Comparison of ENCODE assay signal across 19 cellular contexts in the genomic region with DNA sequence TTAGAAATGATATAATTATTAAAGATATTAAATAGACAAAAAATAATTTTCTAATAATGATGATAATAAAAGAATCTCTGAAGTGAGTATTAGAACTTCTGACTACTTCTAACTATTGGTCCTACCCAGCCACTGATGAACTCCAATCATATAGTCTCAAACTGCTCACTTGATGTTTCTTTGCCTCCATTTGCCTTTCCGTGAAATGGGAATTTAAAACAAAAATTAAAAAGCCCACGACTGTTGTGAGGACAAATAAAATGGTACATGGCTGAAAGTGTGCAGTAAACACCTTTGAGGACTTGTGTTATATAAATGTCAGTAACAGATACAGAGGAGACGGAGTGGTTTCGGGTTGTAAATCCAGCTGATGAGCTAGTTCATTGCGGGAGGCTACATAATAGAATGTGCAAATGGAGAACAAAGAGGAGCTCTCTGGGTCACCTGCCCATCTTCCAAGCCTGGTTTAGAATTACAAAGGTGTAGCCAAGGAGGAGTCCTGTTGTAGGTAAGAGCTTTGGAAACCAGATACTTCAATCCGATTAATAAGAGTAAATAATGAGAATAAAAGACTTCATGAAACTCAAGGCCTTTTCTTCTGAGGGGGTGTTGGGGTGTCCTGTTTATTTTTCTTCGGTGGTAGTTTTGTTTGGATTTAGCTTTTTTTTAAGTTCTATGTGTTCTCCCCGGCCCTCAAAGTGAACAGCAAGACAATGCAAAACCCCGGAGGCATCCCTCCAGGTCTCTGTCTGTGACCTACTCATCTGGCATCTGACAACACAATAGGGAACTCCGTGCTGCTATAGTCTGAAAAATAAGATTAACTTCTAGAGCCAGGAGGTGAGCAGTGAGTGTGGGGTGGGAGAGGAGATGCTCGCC. TPM values are rescaled to one million over a fixed set of nuclear protein-coding genes. Genes with fewer than 3 reads are reported as not detected.
DNase-seq lines count a peak whose midpoint lies in the region; ATAC-seq and TF ChIP-seq lines count a peak whose summit lies in the region.
"Had no signal": no experiment of that assay in that cellular context is flagged by ENCODE, and none has a peak within 500 bp of the region (broad histone marks: within the 10 kb centered on the region; RNA-seq: fewer than 3 reads in every experiment).

No MANE protein-coding gene starts in this region.

- POLR2A ChIA-PET in activated CD8-positive, alpha-beta T cell treated with anti-CD3 and anti-CD28 coated beads for 36 hours (lab: Charles Lee), result no interaction called here

- 51 to 61% methylated on average over 5 to 10 of the region's 11 CpGs for WGBS in endodermal cell (ENCODE audit: insufficient coverage in 1 of 2, insufficient read length in 1 of 2), 2 experiments
- 66 to 79% (median 77%) methylated on average over 11 of the region's 11 CpGs for WGBS in spleen, 5 donors

- no peaks in the 10 kb centered on the region for H3K4me1 ChIP-seq in endodermal cell (ENCODE audit: control insufficient read depth, insufficient read depth, low read length)
- H3K4me1 ChIP-seq in spleen, result peaks cover 6 to 43% (median 19%) of the 10 kb centered on the region in 6 donors
- H3K4me1 ChIP-seq: HAP-1 had no signal

- H3K4me1 Mint-ChIP-seq in endodermal cell, result peaks cover 16% of the 10 kb centered on the region
- no peaks in the 10 kb centered on the region for H3K4me1 Mint-ChIP-seq in activated CD8-positive, alpha-beta T cell treated with anti-CD3 and anti-CD28 coated beads for 36 hours (ENCODE audit: low read depth)

- no peak overlapping the region for H3K9ac ChIP-seq in endodermal cell (ENCODE audit: extremely low read depth, low read length, poor library complexity, severe bottlenecking)

- no peak for TF ChIP-seq CTCF in endodermal cell (conservative IDR thresholded peaks at IDR 0.05)
- no peak for TF ChIP-seq CTCF in spleen (IDR thresholded peaks at IDR 0.05 in 8 of 11, conservative IDR thresholded peaks at IDR 0.05 in 3 of 11)
- no peak for TF ChIP-seq CTCF in activated CD8-positive, alpha-beta T cell treated with anti-CD3 and anti-CD28 coated beads for 36 hours (IDR thresholded peaks at IDR 0.05)

- peaks cover 17% of the 10 kb centered on the region for H3K27me3 Mint-ChIP-seq in endodermal cell (ENCODE audit: insufficient read depth)
- peaks cover 18% of the 10 kb centered on the region for H3K27me3 Mint-ChIP-seq in activated CD8-positive, alpha-beta T cell treated with anti-CD3 and anti-CD28 coated beads for 36 hours

- no peak for ATAC-seq in GM19455 (IDR thresholded peaks at IDR 0.05; ENCODE audit: unreplicated experiment)
- ATAC-seq in activated CD8-positive, alpha-beta T cell treated with anti-CD3 and anti-CD28 coated beads for 36 hours, result no peak
- ATAC-seq: left ventricle myocardium superior had no signal

- H3K27ac ChIP-seq in endodermal cell (ENCODE audit: low read depth, low read length) (no peak overlapping the region), spleen (peak overlapping the region in 5 of 8 donors; percentile 27 to 78 (median 44))
- H3K27ac ChIP-seq: 22Rv1, esophagus muscularis mucosa, stomach had no signal

- H3K27ac Mint-ChIP-seq in endodermal cell, result peak overlapping the region; percentile 74
- H3K27ac Mint-ChIP-seq in activated CD8-positive, alpha-beta T cell treated with anti-CD3 and anti-CD28 coated beads for 36 hours, result no peak overlapping the region
- H3K27ac Mint-ChIP-seq: activated T-helper 1 cell treated with anti-CD3 and anti-CD28 coated beads, Interleukin-12 subunit alpha, Interleukin-12 subunit beta, Interleukin-2, Interleukin-4 antibody, amounts not matched to agents 30 ng/mL and 10 ng/mL and 1 ng/mL, durations not matched to agents 14 hours and 24 hours and 36 hours; CD4-positive, alpha-beta T cell had no signal

- H3K36me3 Mint-ChIP-seq in endodermal cell (ENCODE audit: low read depth), result no peaks in the 10 kb centered on the region
- no peaks in the 10 kb centered on the region for H3K36me3 Mint-ChIP-seq in activated CD8-positive, alpha-beta T cell treated with anti-CD3 and anti-CD28 coated beads for 36 hours (ENCODE audit: low read depth)

- CTCF ChIA-PET in activated CD8-positive, alpha-beta T cell treated with anti-CD3 and anti-CD28 coated beads for 36 hours (lab: Charles Lee), result interaction anchor here (0.7 to 3.0 kb wide), 5 partner anchors 10 to 26 kb away, joined by 3 to 16 read pairs (median 3); no protein-coding TSS in a partner anchor

- H3K4me3 Mint-ChIP-seq in endodermal cell, result no peak overlapping the region
- H3K4me3 Mint-ChIP-seq in activated CD8-positive, alpha-beta T cell treated with anti-CD3 and anti-CD28 coated beads for 36 hours, result no peak overlapping the region
- H3K4me3 Mint-ChIP-seq: activated T-helper 1 cell treated with anti-CD3 and anti-CD28 coated beads, Interleukin-12 subunit alpha, Interleukin-12 subunit beta, Interleukin-2, Interleukin-4 antibody, amounts not matched to agents 30 ng/mL and 10 ng/mL and 1 ng/mL, durations not matched to agents 14 hours and 24 hours and 36 hours; CD4-positive, alpha-beta T cell had no signal

- H3K36me3 ChIP-seq in endodermal cell (ENCODE audit: control insufficient read depth, insufficient read depth, low read length) (no peaks in the 10 kb centered on the region), spleen (no peaks in the 10 kb centered on the region)
- H3K36me3 ChIP-seq: esophagus muscularis mucosa, HAP-1, stomach had no signal

- no peak overlapping the region for H3K4me3 ChIP-seq in endodermal cell (ENCODE audit: low read length)
- H3K4me3 ChIP-seq in spleen, result no peak overlapping the region
- H3K4me3 ChIP-seq: coronary artery, esophagus muscularis mucosa, HAP-1, stomach had no signal

- intact Hi-C loops in spleen (cut with DNase I; ENCODE audit: low total_unique reads), result no loop called here
- intact Hi-C loops in activated CD8-positive, alpha-beta T cell treated with anti-CD3 and anti-CD28 coated beads for 36 hours (cut with micrococcal nuclease), result no loop called here

- TF ChIP-seq POLR2A in spleen (IDR thresholded peaks at IDR 0.05), result no peak

- H3K27me3 ChIP-seq in endodermal cell (ENCODE audit: control insufficient read depth, insufficient read depth, low read length, poor library complexity, severe bottlenecking), result peaks cover 26% of the 10 kb centered on the region
- peaks cover 0 to 29% (median 14%) of the 10 kb centered on the region in 7 donors for H3K27me3 ChIP-seq in spleen (replicated peaks in 1 of 7)

- H3K9me3 ChIP-seq in endodermal cell (ENCODE audit: control insufficient read depth, low read length) (no peaks in the 10 kb centered on the region), spleen (no peaks in the 10 kb centered on the region)
- H3K9me3 ChIP-seq: esophagus muscularis mucosa, HAP-1, stomach had no signal

- no peaks in the 10 kb centered on the region for H3K9me3 Mint-ChIP-seq in endodermal cell
- H3K9me3 Mint-ChIP-seq in activated CD8-positive, alpha-beta T cell treated with anti-CD3 and anti-CD28 coated beads for 36 hours, result no peaks in the 10 kb centered on the region
- H3K9me3 Mint-ChIP-seq: activated T-helper 1 cell treated with anti-CD3 and anti-CD28 coated beads, Interleukin-12 subunit alpha, Interleukin-12 subunit beta, Interleukin-2, Interleukin-4 antibody, amounts not matched to agents 30 ng/mL and 10 ng/mL and 1 ng/mL, durations not matched to agents 14 hours and 24 hours and 36 hours; CD4-positive, alpha-beta T cell had no signal

- DNase-seq in NCI-H1417 (lab: John Stamatoyannopoulos, UW), result peak in 2 of 3 experiments; percentile 42 to 86
- no peak for DNase-seq in NCI-H1417 treated with DMSO at 0.1 percent for 48 hours (lab: John Stamatoyannopoulos, UW)
- peak; percentile 91 for DNase-seq in NCI-H2107 treated with DMSO at 0.1 percent for 48 hours (lab: John Stamatoyannopoulos, UW; ENCODE audit: unreplicated experiment)
- DNase-seq in endodermal cell, result peak; percentile 60
- DNase-seq in spleen, result no peak
- no peak for DNase-seq in NCI-H226
- no peak for DNase-seq in activated CD8-positive, alpha-beta T cell treated with anti-CD3 and anti-CD28 coated beads for 36 hours
- DNase-seq: amniotic stem cell; CD4-positive, alpha-beta T cell; left ventricle myocardium superior; NCI-H774; SHP77; stomach had no signal

RNA-seq across cellular contexts. Expression of a gene that starts 4.4 kb away (rescaled TPM):
- total RNA-seq in endodermal cell (1 to 10 TPM; 3.3 to 4.6 TPM), spleen (10 to 100 TPM; 21.1 to 51.5 (median 32.3) TPM)
- polyA plus RNA-seq in endodermal cell (2013, experiment 1 of 2), result 8.0 TPM
- polyA plus RNA-seq in endodermal cell (2013, experiment 2 of 2), result 9.8 TPM
- polyA plus RNA-seq in spleen, result 10 to 100 TPM; 17.7 to 40.1 (median 18.2) TPM
- under 1 TPM; 0.29 to 0.36 TPM for total RNA-seq in activated CD8-positive, alpha-beta T cell treated with anti-CD3 and anti-CD28 coated beads for 36 hours

Comparison
In these comparisons a context has a peak if more than half of its experiments do, and no peak if none do; other contexts are left out.
1. DNase-seq: peak in NCI-H1417 (2 of 3), NCI-H2107 treated with DMSO at 0.1 percent for 48 hours (single experiment) and endodermal cell (single experiment); none in NCI-H1417 treated with DMSO at 0.1 percent for 48 hours (single experiment), spleen (single experiment), NCI-H226 (single experiment) and activated CD8-positive, alpha-beta T cell treated with anti-CD3 and anti-CD28 coated beads for 36 hours (single experiment).